Comparison of ENCODE assay signal across 13 cellular contexts in the genomic region with DNA sequence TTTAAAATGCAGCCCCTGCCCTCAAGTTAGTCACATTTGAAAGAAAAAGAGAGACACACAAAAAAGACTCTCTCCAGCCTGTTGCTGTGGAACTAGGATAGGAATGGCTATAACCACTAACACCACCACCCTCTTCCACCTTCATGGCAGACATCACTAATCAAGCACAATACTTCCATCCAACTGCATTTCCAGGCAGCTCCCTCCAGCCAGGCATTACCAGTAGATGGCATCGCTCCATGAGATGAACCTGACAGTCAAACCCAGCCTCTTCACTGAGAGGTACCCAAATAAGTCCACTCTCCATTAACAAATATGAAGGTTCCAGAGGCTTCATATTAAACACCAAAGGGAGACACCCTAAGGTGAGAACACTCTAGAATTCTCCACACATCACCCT. TPM values are rescaled to one million over a fixed set of nuclear protein-coding genes. Genes with fewer than 3 reads are reported as not detected.
DNase-seq lines count a peak whose midpoint lies in the region; ATAC-seq and TF ChIP-seq lines count a peak whose summit lies in the region.
"Had no signal": no experiment of that assay in that cellular context is flagged by ENCODE, and none has a peak within 500 bp of the region (broad histone marks: within the 10 kb centered on the region; RNA-seq: fewer than 3 reads in every experiment).

No MANE protein-coding gene starts in this region.

- intact Hi-C loops in mucosa of descending colon (cut with DNase I, micrococcal nuclease): no loop called here

- POLR2A ChIA-PET in CD8-positive, alpha-beta memory T cell (lab: Charles Lee): no interaction called here

- no peak for ATAC-seq in activated T-helper 17 cell treated with anti-CD3 and anti-CD28 coated beads, Interleukin-2, amount 50 U/mL, for 72 hours (replicated peaks)
- ATAC-seq in mucosa of descending colon (peak; percentile 48), GM18519 (IDR thresholded peaks at IDR 0.05; ENCODE audit: low FRiP score, unreplicated experiment) (no peak)

- H3K27ac Mint-ChIP-seq in activated naive CD4-positive, alpha-beta T cell treated with anti-CD3 and anti-CD28 coated beads, Interleukin-2, amount 10 ng/mL, durations not matched to agents 7 days and 5 days: peak overlapping the region; percentile 19
- H3K27ac Mint-ChIP-seq in activated T-helper 17 cell treated with anti-CD3 and anti-CD28 coated beads, Interleukin-2, amount 50 U/mL, for 72 hours: peak overlapping the region; percentile 3
- H3K27ac Mint-ChIP-seq in CD8-positive, alpha-beta memory T cell: peak overlapping the region in 2 of 8 donors; percentile 12 to 25

- H3K9me3 Mint-ChIP-seq in activated naive CD4-positive, alpha-beta T cell treated with anti-CD3 and anti-CD28 coated beads, Interleukin-2, amount 10 ng/mL, durations not matched to agents 7 days and 5 days: no peaks in the 10 kb centered on the region
- no peaks in the 10 kb centered on the region for H3K9me3 Mint-ChIP-seq in activated T-helper 17 cell treated with anti-CD3 and anti-CD28 coated beads, Interleukin-2, amount 50 U/mL, for 72 hours
- no peaks in the 10 kb centered on the region for H3K9me3 Mint-ChIP-seq in CD8-positive, alpha-beta memory T cell

- no peaks in the 10 kb centered on the region for H3K4me1 Mint-ChIP-seq in activated naive CD4-positive, alpha-beta T cell treated with anti-CD3 and anti-CD28 coated beads, Interleukin-2, amount 10 ng/mL, durations not matched to agents 7 days and 5 days
- H3K4me1 Mint-ChIP-seq in activated T-helper 17 cell treated with anti-CD3 and anti-CD28 coated beads, Interleukin-2, amount 50 U/mL, for 72 hours: no peaks in the 10 kb centered on the region
- H3K4me1 Mint-ChIP-seq in CD8-positive, alpha-beta memory T cell: no peaks in the 10 kb centered on the region

- CTCF ChIA-PET in activated naive CD4-positive, alpha-beta T cell treated with anti-CD3 and anti-CD28 coated beads, Interleukin-2, amount 10 ng/mL, durations not matched to agents 7 days and 5 days (lab: Charles Lee): interaction anchor here (1.2 to 1.7 kb wide), 2 partner anchors 116 to 272 kb away, joined by 3 to 4 read pairs; no protein-coding TSS in a partner anchor
- CTCF ChIA-PET in CD8-positive, alpha-beta memory T cell (lab: Charles Lee): no interaction called here

- no peaks in the 10 kb centered on the region for H3K27me3 Mint-ChIP-seq in activated naive CD4-positive, alpha-beta T cell treated with anti-CD3 and anti-CD28 coated beads, Interleukin-2, amount 10 ng/mL, durations not matched to agents 7 days and 5 days
- H3K27me3 Mint-ChIP-seq in activated T-helper 17 cell treated with anti-CD3 and anti-CD28 coated beads, Interleukin-2, amount 50 U/mL, for 72 hours: no peaks in the 10 kb centered on the region
- H3K27me3 Mint-ChIP-seq in CD8-positive, alpha-beta memory T cell: no peaks in the 10 kb centered on the region

- DNase-seq in activated naive CD4-positive, alpha-beta T cell treated with anti-CD3 and anti-CD28 coated beads, Interleukin-2, amount 10 ng/mL, durations not matched to agents 7 days and 5 days: no peak
- no peak for DNase-seq in activated naive CD4-positive, alpha-beta T cell treated with Interleukin-2 at 50 U/mL for 16 hours
- peak; percentile 32 for DNase-seq in KBM-7
- DNase-seq in mucosa of descending colon: no peak
- DNase-seq in central memory CD4-positive, alpha-beta T cell: no peak
- DNase-seq in CD8-positive, alpha-beta memory T cell: no peak
- DNase-seq: activated naive CD4-positive, alpha-beta T cell; NK-92 treated with Interleukin-12 subunit alpha and Interleukin-12 subunit beta, amount 100 ng/mL, for 24 hours; posterior cingulate gyrus; trophoblast cell had no signal

- no peak overlapping the region for H3K4me3 ChIP-seq in mucosa of descending colon
- no peak overlapping the region for H3K4me3 ChIP-seq in CD8-positive, alpha-beta memory T cell (ENCODE audit: low read length)
- H3K4me3 ChIP-seq: HAP-1 had no signal

- no peak overlapping the region for H3K27ac ChIP-seq in CD8-positive, alpha-beta memory T cell (ENCODE audit: low read depth, low read length)

- peaks cover 3% of the 10 kb centered on the region for H3K36me3 ChIP-seq in mucosa of descending colon (ENCODE audit: low read depth)
- H3K36me3 ChIP-seq in CD8-positive, alpha-beta memory T cell (ENCODE audit: insufficient read depth, low read length): peaks cover 4% of the 10 kb centered on the region

- H3K4me3 Mint-ChIP-seq in activated naive CD4-positive, alpha-beta T cell treated with anti-CD3 and anti-CD28 coated beads, Interleukin-2, amount 10 ng/mL, durations not matched to agents 7 days and 5 days: no peak overlapping the region
- H3K4me3 Mint-ChIP-seq in activated T-helper 17 cell treated with anti-CD3 and anti-CD28 coated beads, Interleukin-2, amount 50 U/mL, for 72 hours: no peak overlapping the region
- no peak overlapping the region for H3K4me3 Mint-ChIP-seq in CD8-positive, alpha-beta memory T cell

- peaks cover 32% of the 10 kb centered on the region for H3K36me3 Mint-ChIP-seq in activated naive CD4-positive, alpha-beta T cell treated with anti-CD3 and anti-CD28 coated beads, Interleukin-2, amount 10 ng/mL, durations not matched to agents 7 days and 5 days
- H3K36me3 Mint-ChIP-seq in activated T-helper 17 cell treated with anti-CD3 and anti-CD28 coated beads, Interleukin-2, amount 50 U/mL, for 72 hours (ENCODE audit: low read depth): peaks cover 93% of the 10 kb centered on the region
- H3K36me3 Mint-ChIP-seq in CD8-positive, alpha-beta memory T cell: peaks cover 7 to 81% (median 20%) of the 10 kb centered on the region in 3 donors

- no peaks in the 10 kb centered on the region for H3K4me1 ChIP-seq in mucosa of descending colon (ENCODE audit: low read depth)
- no peaks in the 10 kb centered on the region for H3K4me1 ChIP-seq in CD8-positive, alpha-beta memory T cell (ENCODE audit: insufficient read depth, low read length)
- H3K4me1 ChIP-seq: HAP-1 had no signal

- no peaks in the 10 kb centered on the region for H3K27me3 ChIP-seq in CD8-positive, alpha-beta memory T cell (ENCODE audit: insufficient read depth, low read length, poor library complexity, severe bottlenecking)

- in situ Hi-C loops in KBM-7 (cut with MboI; ENCODE audit: low pct_unique_long_range_greater_than_20kb, low sequenced_read_pairs): no loop called here

- H3K9me3 ChIP-seq in mucosa of descending colon: no peaks in the 10 kb centered on the region
- no peaks in the 10 kb centered on the region for H3K9me3 ChIP-seq in CD8-positive, alpha-beta memory T cell (ENCODE audit: low read length)
- H3K9me3 ChIP-seq: HAP-1 had no signal

- no peak for TF ChIP-seq CTCF in mucosa of descending colon (IDR thresholded peaks at IDR 0.05)

RNA-seq across cellular contexts. Expression of gene SLC8B1, which starts 24.4 kb away (rescaled TPM):
- total RNA-seq in activated T-helper 17 cell treated with anti-CD3 and anti-CD28 coated beads, Interleukin-2, amount 50 U/mL, for 72 hours: 10 to 100 TPM; 23.2 to 28.4 TPM
- total RNA-seq in mucosa of descending colon: 10 to 100 TPM; 40.8 to 65.3 (median 47.2) TPM
- total RNA-seq in CD8-positive, alpha-beta memory T cell: 10 to 100 TPM; 14.9 to 16.8 TPM
- 26.8 TPM for polyA plus RNA-seq in CD8-positive, alpha-beta memory T cell

RNA-seq across cellular contexts. Expression of gene PLBD2, which starts 47.9 kb away (rescaled TPM):
- 10 to 100 TPM; 18.5 to 21.5 TPM for total RNA-seq in activated T-helper 17 cell treated with anti-CD3 and anti-CD28 coated beads, Interleukin-2, amount 50 U/mL, for 72 hours
- 10 to 100 TPM; 14.3 to 27.8 (median 25.9) TPM for total RNA-seq in mucosa of descending colon
- total RNA-seq in CD8-positive, alpha-beta memory T cell: 10 to 100 TPM; 19.5 to 20.7 TPM
- 10.0 TPM for polyA plus RNA-seq in CD8-positive, alpha-beta memory T cell
